ENCODE assay signal across 15 cellular contexts in the genomic region with DNA sequence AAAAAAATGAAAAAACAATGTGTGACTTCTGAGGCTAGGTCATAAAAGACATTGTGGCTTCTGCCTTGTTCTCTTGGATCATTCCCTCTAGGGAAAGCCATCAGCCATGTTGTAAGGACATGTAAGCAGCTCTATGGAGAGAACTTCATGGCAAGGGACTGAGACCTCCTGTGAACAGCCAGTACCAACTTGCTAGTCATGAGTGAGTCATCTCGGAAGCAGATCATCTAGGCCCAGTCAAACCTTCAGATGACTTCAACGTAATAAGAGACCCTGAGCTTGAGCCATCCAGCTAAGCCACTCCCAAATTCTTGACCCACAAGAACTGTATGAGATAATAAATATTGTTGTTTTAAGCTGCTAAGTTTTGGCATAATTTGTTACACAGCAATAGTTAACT. TPM values are rescaled to one million over a fixed set of nuclear protein-coding genes. Genes with fewer than 3 reads are reported as not detected.
DNase-seq lines count a peak whose midpoint lies in the region; ATAC-seq and TF ChIP-seq lines count a peak whose summit lies in the region.
"Had no signal": no experiment of that assay in that cellular context is flagged by ENCODE, and none has a peak within 500 bp of the region (broad histone marks: within the 10 kb centered on the region; RNA-seq: fewer than 3 reads in every experiment).

No MANE protein-coding gene starts in this region.

- H3K79me2 ChIP-seq in HCT116 (ENCODE audit: insufficient read depth, low read length), result no peaks in the 10 kb centered on the region

- H3K9me2 ChIP-seq in HCT116 (ENCODE audit: insufficient read depth), result no peaks in the 10 kb centered on the region

- POLR2A ChIA-PET in HCT116 (lab: Charles Lee), result interaction anchor here (1.1 to 1.4 kb wide), 6 partner anchors 16 to 24 kb away, joined by 3 to 7 read pairs (median 5); partner anchors contain the start of gene RBM6

- no peak for TF ChIP-seq RAD21 in HCT116 (IDR thresholded peaks at IDR 0.05; ENCODE audit: low read depth)

- H3K27me3 ChIP-seq in HCT116 (ENCODE audit: insufficient read depth, low read length), result no peaks in the 10 kb centered on the region
- H3K27me3 ChIP-seq: neutrophil, transverse colon had no signal

- no TSS peak for BruUV-seq in HCT116 (replicated peaks; lab: Mats Ljungman, UMichigan)

- no peak for TF ChIP-seq CTCF in HCT116 (IDR thresholded peaks at IDR 0.05 in 2 of 3, conservative IDR thresholded peaks at IDR 0.05 in 1 of 3; ENCODE audit: borderline replicate concordance in 1 of 3, insufficient read depth in 1 of 3, low read depth in 2 of 3, low read length in 2 of 3)
- no peak for TF ChIP-seq CTCF in fibroblast of pulmonary artery (IDR thresholded peaks at IDR 0.05; ENCODE audit: low read length, missing control alignments)

- no peaks in the 10 kb centered on the region for H3K9me3 ChIP-seq in HCT116 (ENCODE audit: control insufficient read depth in 1 of 2, insufficient read depth in 1 of 2, low read depth in 1 of 2, low read length in 2 of 2)
- H3K9me3 ChIP-seq: neutrophil, transverse colon had no signal

- CTCF ChIA-PET in HCT116 (lab: Charles Lee), result no interaction called here

- TF ChIP-seq POLR2A in HCT116 (IDR thresholded peaks at IDR 0.05; ENCODE audit: borderline replicate concordance, extremely low read depth, insufficient read depth, insufficient read length), result no peak

- peak overlapping the region; percentile 28; the same call in 1 of the 2 replicates for H3K27ac ChIP-seq in HCT116 (ENCODE audit: low read depth, low read length)
- H3K27ac ChIP-seq: HL-60, neutrophil, transverse colon had no signal

- no peaks in the 10 kb centered on the region for H4K20me1 ChIP-seq in HCT116 (ENCODE audit: insufficient read depth)

- intact Hi-C loops in HCT116 (cut with micrococcal nuclease), result no loop called here

- peak; percentile 54 for ATAC-seq in HCT116
- ATAC-seq in HG02938 (IDR thresholded peaks at IDR 0.05; ENCODE audit: unreplicated experiment), result no peak
- ATAC-seq in HG03520 (IDR thresholded peaks at IDR 0.05; ENCODE audit: unreplicated experiment), result no peak

- RAD21 ChIA-PET in HCT116 (lab: Charles Lee; ENCODE audit: low non-redundant PET in 1 of 2, low total read pairs in 2 of 2, uncharacterized antibody in 2 of 2, unreplicated experiment in 2 of 2), result no interaction called here

- H2AFZ ChIP-seq in HCT116 (ENCODE audit: low read depth, low read length, poor library complexity, severe bottlenecking), result no peak overlapping the region

- peak overlapping the region; percentile 23; the same call in 1 of the 2 replicates for H3K9ac ChIP-seq in HCT116 (ENCODE audit: low read length)

- DNase-seq in A172 (ENCODE audit: low spot score) (peak; percentile 60), HCT116 (ENCODE audit: low read depth, low spot score) (peak; percentile 73), SW480 (ENCODE audit: low spot score) (peak; percentile 34), fibroblast of pulmonary artery (ENCODE audit: low read depth) (peak; percentile 73), nucleus accumbens (lab: John Stamatoyannopoulos, UW) (no peak), DMS53 (lab: John Stamatoyannopoulos, UW) (no peak)
- DNase-seq: activated CD4-positive, alpha-beta T cell treated with anti-CD3 and anti-CD28 coated beads for 4 hours; MV-4-11; T-helper 1 cell; transverse colon had no signal

- H3K4me3 ChIP-seq in HCT116 (replicated peaks in 1 of 2; ENCODE audit: low read depth in 1 of 2, low read length in 2 of 2) (0 out of 4 replicates have a peak overlapping the region, but pooled peaks of 1 of the 2 experiments have one; percentile 5), fibroblast of pulmonary artery (replicated peaks; ENCODE audit: low read depth, low read length) (no peak overlapping the region)
- H3K4me3 ChIP-seq: transverse colon had no signal

- peak overlapping the region; percentile 67 for H3K4me2 ChIP-seq in HCT116 (ENCODE audit: low read length)

- peaks cover 14 to 27% of the 10 kb centered on the region in 2 experiments for H3K4me1 ChIP-seq in HCT116 (ENCODE audit: control insufficient read depth in 1 of 2, insufficient read depth in 2 of 2, low read length in 2 of 2)

- H3K36me3 ChIP-seq in HCT116 (ENCODE audit: control insufficient read depth in 1 of 2, insufficient read depth in 2 of 2, low read length in 2 of 2), result no peaks in the 10 kb centered on the region
- H3K36me3 ChIP-seq: neutrophil, transverse colon had no signal

TF ChIP-seq in HCT116, 20 proteins besides CTCF, POLR2A, EP300 and RAD21:
- TF ChIP-seq POLR2AphosphoS5 (IDR thresholded peaks at IDR 0.05; ENCODE audit: low read depth, low read length) (0 out of 2 replicates have a peak, but pooled peaks have one; percentile 35), FOSL1 (IDR thresholded peaks at IDR 0.05; ENCODE audit: low read depth) (peak; percentile 81), JUND (IDR thresholded peaks at IDR 0.05) (peak; percentile 73), MAX (IDR thresholded peaks at IDR 0.05) (no peak), SP1 (IDR thresholded peaks at IDR 0.05; ENCODE audit: low read depth) (0 out of 2 replicates have a peak, but pooled peaks have one; percentile 18)

RNA-seq across cellular contexts. Expression of gene MON1A, which starts 4.9 kb away (rescaled TPM):
- total RNA-seq in A172 (2014; rRNA removed; shearing (Covaris generic)), result 11.0 and 12.0 TPM in 2 replicates
- total RNA-seq in HCT116 (2021; ENCODE audit: unreplicated experiment), result 9.0 TPM
- 6.9 and 8.7 TPM in 2 replicates for polyA plus RNA-seq in HCT116 (2012)

RNA-seq across cellular contexts. Expression of gene RBM6, which starts 15.3 kb away (rescaled TPM):
- 31.8 and 36.6 TPM in 2 replicates for total RNA-seq in A172 (2014; rRNA removed; shearing (Covaris generic))
- 58.3 TPM for total RNA-seq in HCT116 (2021; ENCODE audit: unreplicated experiment)
- 28.5 and 29.8 TPM in 2 replicates for polyA plus RNA-seq in HCT116 (2012)

RNA-seq across cellular contexts. Expression of gene MST1R, which starts 21.0 kb away (rescaled TPM):
- total RNA-seq in A172 (2014; rRNA removed; shearing (Covaris generic)), result 1.1 and 1.9 TPM in 2 replicates
- 113 TPM for total RNA-seq in HCT116 (2021; ENCODE audit: unreplicated experiment)
- 114 and 117 TPM in 2 replicates for polyA plus RNA-seq in HCT116 (2012)
- total RNA-seq: A673 had no signal

RNA-seq across cellular contexts. Expression of gene CAMKV, which starts 55.0 kb away (rescaled TPM):
- total RNA-seq in A172 (2014; rRNA removed; shearing (Covaris generic)), result not detected in 2 replicates
- total RNA-seq in HCT116 (2021; ENCODE audit: unreplicated experiment), result 0.10 TPM
- 0.07 TPM in 1 of 2 replicates, not detected in the other for polyA plus RNA-seq in HCT116 (2012)

Comparison
In these comparisons a context has a peak if more than half of its experiments do, and no peak if none do; other contexts are left out.
1. DNase-seq: peak in A172 (single experiment), HCT116 (single experiment), SW480 (single experiment) and fibroblast of pulmonary artery (single experiment); none in nucleus accumbens (0 of 56) and DMS53 (single experiment).
2. RNA of gene MST1R, which starts 21.0 kb away (total RNA-seq): 113 TPM in HCT116 (single experiment); 1.1 to 1.9 TPM in A172; every median in the first group is over 10 times any median in the second.